In genomic region chr11:132448334-132448995, GRCh38 we compare ENCODE assay signal across 24 cellular contexts.
DNase-seq lines count a peak whose midpoint lies in the region; ATAC-seq, FAIRE-seq and TF ChIP-seq lines count a peak whose summit lies in the region.
"Had no signal": no experiment of that assay in that cellular context is flagged by ENCODE, and none has a peak within 500 bp of the region (broad histone marks: within the 10 kb centered on the region; RNA-seq: fewer than 3 reads in every experiment).

No MANE protein-coding gene starts in this region.

- H3K4me1 Mint-ChIP-seq in H9 (peaks cover 42 to 46% of the 10 kb centered on the region in 2 experiments), astrocyte (ENCODE audit: low read depth, unreplicated experiment) (peaks cover 33% of the 10 kb centered on the region)
- H3K4me1 Mint-ChIP-seq: CD14-positive monocyte had no signal

- H3K4ac ChIP-seq in H9 (ENCODE audit: low read depth, low read length), result no peak overlapping the region
- H3K4ac ChIP-seq in mesenchymal stem cell (ENCODE audit: low read depth in 1 of 2, low read length in 2 of 2), result no peak overlapping the region

- ATAC-seq in GM21723 (IDR thresholded peaks at IDR 0.05; ENCODE audit: unreplicated experiment) (no peak), HG03196 (IDR thresholded peaks at IDR 0.05; ENCODE audit: unreplicated experiment) (no peak), GM21447 (IDR thresholded peaks at IDR 0.05; ENCODE audit: unreplicated experiment) (no peak)
- ATAC-seq: A549, right lobe of liver had no signal

- H3K23me2 ChIP-seq in H9 (ENCODE audit: insufficient read length, low read depth, low read length, poor library complexity, severe bottlenecking), result peaks cover 3% of the 10 kb centered on the region

- no peak overlapping the region for H3K27ac ChIP-seq in H9 (ENCODE audit: insufficient read length, low read depth, low read length)
- no peak overlapping the region for H3K27ac ChIP-seq in astrocyte (ENCODE audit: low read depth, low read length)
- H3K27ac ChIP-seq in mesenchymal stem cell (ENCODE audit: low read length, poor library complexity, severe bottlenecking), result no peak overlapping the region
- H3K27ac ChIP-seq: A549, cardiac muscle cell, right lobe of liver, thoracic aorta had no signal

- H3K79me2 ChIP-seq in H9 (ENCODE audit: insufficient read depth, low read length) (no peaks in the 10 kb centered on the region), astrocyte (ENCODE audit: insufficient read depth, low read length) (no peaks in the 10 kb centered on the region)

- H2BK120ac ChIP-seq in H9 (ENCODE audit: low read depth, low read length, poor library complexity, severe bottlenecking), result no peak overlapping the region
- no peak overlapping the region for H2BK120ac ChIP-seq in mesenchymal stem cell (ENCODE audit: low read depth, low read length)

- H4K91ac ChIP-seq in H9 (ENCODE audit: insufficient read length, low read depth, low read length), result no peak overlapping the region
- H4K91ac ChIP-seq in mesenchymal stem cell (ENCODE audit: low read length), result no peak overlapping the region

- no peaks in the 10 kb centered on the region for H3K9me3 Mint-ChIP-seq in H9
- H3K9me3 Mint-ChIP-seq in astrocyte (ENCODE audit: unreplicated experiment), result peaks cover 2% of the 10 kb centered on the region

- no peaks in the 10 kb centered on the region for H3K36me3 ChIP-seq in astrocyte (ENCODE audit: insufficient read depth, low read length)
- no peaks in the 10 kb centered on the region for H3K36me3 ChIP-seq in mesenchymal stem cell (ENCODE audit: control insufficient read depth in 1 of 2, insufficient read depth in 2 of 2, low read depth in 1 of 2, low read length in 2 of 2)
- H3K36me3 ChIP-seq: cardiac muscle cell, right lobe of liver, thoracic aorta had no signal

- H4K20me1 ChIP-seq in H9 (ENCODE audit: control insufficient read depth, insufficient read depth, insufficient read length) (no peaks in the 10 kb centered on the region), astrocyte (ENCODE audit: insufficient read depth, low read length) (no peaks in the 10 kb centered on the region)

- H3K27me3 Mint-ChIP-seq in H9 (ENCODE audit: low read depth), result no peaks in the 10 kb centered on the region
- peaks cover 2% of the 10 kb centered on the region for H3K27me3 Mint-ChIP-seq in astrocyte (ENCODE audit: low read depth, unreplicated experiment)

- no peak overlapping the region for H2BK20ac ChIP-seq in H9 (ENCODE audit: low read depth, low read length, poor library complexity, severe bottlenecking)

- H3K23ac ChIP-seq in H9 (ENCODE audit: insufficient read length, low read depth, low read length), result no peak overlapping the region
- no peak overlapping the region for H3K23ac ChIP-seq in mesenchymal stem cell (ENCODE audit: low read length in 2 of 2)

- H3K4me3 ChIP-seq in astrocyte (ENCODE audit: insufficient read depth, low read depth, low read length) (no peak overlapping the region), mesenchymal stem cell (ENCODE audit: insufficient read depth in 1 of 2, low read depth in 1 of 2, low read length in 2 of 2) (no peak overlapping the region)
- H3K4me3 ChIP-seq: A549, cardiac muscle cell, right lobe of liver, thoracic aorta had no signal

- H3T11ph ChIP-seq in H9 (ENCODE audit: low read length), result no peak overlapping the region

- TF ChIP-seq CTCF in H9 (conservative IDR thresholded peaks at IDR 0.05) (peak; percentile 55; the same call in 2 of the 3 replicates), astrocyte (IDR thresholded peaks at IDR 0.05; ENCODE audit: insufficient read depth, low read depth, low read length) (peak; percentile 21)

- H3K9ac ChIP-seq in H9 (ENCODE audit: extremely low read depth, insufficient read length, low read length), result no peak overlapping the region
- no peak overlapping the region for H3K9ac ChIP-seq in astrocyte (ENCODE audit: low read length)
- no peak overlapping the region for H3K9ac ChIP-seq in mesenchymal stem cell (ENCODE audit: low read length)
- H3K9ac ChIP-seq: SK-N-SH had no signal

- no peak overlapping the region for H3K27ac Mint-ChIP-seq in H9
- H3K27ac Mint-ChIP-seq in astrocyte (ENCODE audit: unreplicated experiment), result peak overlapping the region; percentile 56
- H3K27ac Mint-ChIP-seq: CD14-positive monocyte; T-helper 2 cell treated with Interferon-gamma antibody and Interleukin-4, amounts not matched to agents 5 μg/mL and 100 μg/mL, for 36 hours had no signal

- no peak overlapping the region for H3K4me3 Mint-ChIP-seq in H9
- H3K4me3 Mint-ChIP-seq in astrocyte (ENCODE audit: unreplicated experiment), result no peak overlapping the region
- H3K4me3 Mint-ChIP-seq: CD14-positive monocyte; T-helper 2 cell treated with Interferon-gamma antibody and Interleukin-4, amounts not matched to agents 5 μg/mL and 100 μg/mL, for 36 hours had no signal

- H4K8ac ChIP-seq in H9 (replicated peaks; ENCODE audit: insufficient read length, low read depth, low read length) (no peak overlapping the region), mesenchymal stem cell (ENCODE audit: low read length) (no peak overlapping the region)

- H3K79me1 ChIP-seq in H9 (ENCODE audit: insufficient read depth, low read depth, low read length, poor library complexity, severe bottlenecking), result no peaks in the 10 kb centered on the region
- H3K79me1 ChIP-seq in mesenchymal stem cell (replicated peaks; ENCODE audit: low read length, poor library complexity, severe bottlenecking), result no peaks in the 10 kb centered on the region

- no peak overlapping the region for H2BK12ac ChIP-seq in H9 (ENCODE audit: insufficient read length, low read depth, low read length)
- H2BK12ac ChIP-seq in mesenchymal stem cell (ENCODE audit: low read length in 2 of 2), result no peak overlapping the region

- H3K18ac ChIP-seq in H9 (ENCODE audit: insufficient read length, low read depth, low read length), result no peak overlapping the region
- no peak overlapping the region for H3K18ac ChIP-seq in mesenchymal stem cell (ENCODE audit: low read depth in 1 of 2, low read length in 2 of 2)

- H3K56ac ChIP-seq in H9 (ENCODE audit: insufficient read length, low read depth, low read length), result no peak overlapping the region

- H3K4me1 ChIP-seq in H9 (ENCODE audit: insufficient read depth, low read length), result peaks cover 2% of the 10 kb centered on the region; the same call in 1 of the 2 replicates
- H3K4me1 ChIP-seq in astrocyte (ENCODE audit: insufficient read depth, low read length), result peaks cover 17% of the 10 kb centered on the region
- H3K4me1 ChIP-seq in mesenchymal stem cell (ENCODE audit: control insufficient read depth, insufficient read depth, low read depth, low read length), result no peaks in the 10 kb centered on the region
- H3K4me1 ChIP-seq: A549, right lobe of liver had no signal

- WGBS in H9 (ENCODE audit: extremely low coverage, insufficient read length, low lambda C conversion rate), result no CpG with 5 or more reads among the region's 4 CpGs
- 60% methylated on average over 4 of the region's 4 CpGs for WGBS in mesenchymal stem cell

- FAIRE-seq in astrocyte (lab: Jason Lieb, UNC), result peak; percentile 82
- FAIRE-seq: A549, HTR-8/SVneo, kidney had no signal

- H3K4me2 ChIP-seq in H9 (ENCODE audit: insufficient read depth, insufficient read length, low read length), result no peak overlapping the region
- no peak overlapping the region for H3K4me2 ChIP-seq in astrocyte (ENCODE audit: low read length)
- H3K4me2 ChIP-seq in mesenchymal stem cell (ENCODE audit: low read length, poor library complexity, severe bottlenecking), result no peak overlapping the region
- H3K4me2 ChIP-seq: A549, SK-N-SH had no signal

- H2BK15ac ChIP-seq in H9 (ENCODE audit: low read depth, low read length), result no peak overlapping the region
- no peak overlapping the region for H2BK15ac ChIP-seq in mesenchymal stem cell (ENCODE audit: low read depth, poor library complexity, severe bottlenecking)

- H3K14ac ChIP-seq in H9 (ENCODE audit: insufficient read depth, low read length), result no peak overlapping the region
- H3K14ac ChIP-seq in mesenchymal stem cell (ENCODE audit: low read length in 2 of 2), result no peak overlapping the region

- H2AK5ac ChIP-seq in H9 (ENCODE audit: insufficient read length, low read length), result no peak overlapping the region
- H2AK5ac ChIP-seq in mesenchymal stem cell (ENCODE audit: low read length, severe bottlenecking), result no peak overlapping the region

- H3K27me3 ChIP-seq in H9 (ENCODE audit: insufficient read depth, low read length), result no peaks in the 10 kb centered on the region; the same call in 1 of the 2 replicates
- H3K27me3 ChIP-seq in astrocyte (ENCODE audit: insufficient read depth, low read length), result no peaks in the 10 kb centered on the region
- peaks cover 0 to 30% of the 10 kb centered on the region in 2 experiments for H3K27me3 ChIP-seq in mesenchymal stem cell (ENCODE audit: control insufficient read depth in 1 of 2, insufficient read depth in 1 of 2, low read length in 2 of 2)
- H3K27me3 ChIP-seq: cardiac muscle cell, right lobe of liver had no signal

- H2BK5ac ChIP-seq in H9 (ENCODE audit: insufficient read length, low read length) (no peak overlapping the region), mesenchymal stem cell (ENCODE audit: low read depth, low read length, poor library complexity, severe bottlenecking) (no peak overlapping the region)

- no peaks in the 10 kb centered on the region for H3K36me3 Mint-ChIP-seq in H9 (ENCODE audit: insufficient read depth in 1 of 3, low read depth in 3 of 3)
- no peaks in the 10 kb centered on the region for H3K36me3 Mint-ChIP-seq in astrocyte (ENCODE audit: low read depth, unreplicated experiment)
- H3K36me3 Mint-ChIP-seq: CD14-positive monocyte had no signal

- H3K9me3 ChIP-seq in H9 (ENCODE audit: control insufficient read depth, low read depth, low read length) (no peaks in the 10 kb centered on the region), astrocyte (ENCODE audit: insufficient read depth, low read depth, low read length) (no peaks in the 10 kb centered on the region), mesenchymal stem cell (ENCODE audit: control insufficient read depth, low read length) (no peaks in the 10 kb centered on the region)
- H3K9me3 ChIP-seq: A549, right lobe of liver, SK-N-SH, thoracic aorta had no signal

- DNase-seq in AG08395 (ENCODE audit: low spot score) (peak; percentile 76), H9 (peak; percentile 36), astrocyte (ENCODE audit: low read depth) (peak; percentile 76), iPS-NIHi11 (ENCODE audit: low spot score) (peak; percentile 33), mesenchymal stem cell (no peak)
- DNase-seq: activated CD4-positive, alpha-beta T cell treated with anti-CD3 and anti-CD28 coated beads, Interleukin-2, amount 50 U/mL, for 48 hours; activated gamma-delta T cell treated with Interleukin-2 at 50 U/mL for 16 hours; hippocampal formation; kidney; NCI-H1092 treated with DMSO at 0.1 percent for 48 hours; NCI-H2081 treated with DMSO at 0.1 percent for 48 hours; NCI-H510A treated with DMSO at 0.1 percent for 48 hours; right lobe of liver; RPMI8226; SK-N-SH had no signal

- no peak overlapping the region for H2AFZ ChIP-seq in H9 (ENCODE audit: low read length)
- H2AFZ ChIP-seq in astrocyte (ENCODE audit: low read depth, low read length), result no peak overlapping the region
- no peak overlapping the region for H2AFZ ChIP-seq in mesenchymal stem cell (ENCODE audit: low read depth, low read length)

- no peak overlapping the region for H4K5ac ChIP-seq in H9 (ENCODE audit: insufficient read length, low read depth, low read length)
